ENCODE assay signal across 8 cellular contexts in genomic region chr6:24581084-24581669, GRCh38.
DNase-seq lines count a peak whose midpoint lies in the region; ATAC-seq and TF ChIP-seq lines count a peak whose summit lies in the region.

No MANE protein-coding gene starts in this region.

- no peak overlapping the region for H3K4me3 Mint-ChIP-seq in natural killer cell treated with Interleukin-12 subunit alpha and Interleukin-12 subunit beta and Interleukin-15 and Interleukin-18, amount 100 ng/mL, for 72 hours
- H3K4me3 Mint-ChIP-seq in stimulated activated memory B cell treated with anti-CD40 and anti-IgM and Interleukin-4, amounts not matched to agents 10 μg/mL and 1 μg/mL and 100 μg/mL, for 72 hours, result no peak overlapping the region

- no peaks in the 10 kb centered on the region for H4K20me1 ChIP-seq in OCI-LY3 (ENCODE audit: insufficient read depth, low read length)

- H3K27me3 ChIP-seq in OCI-LY3 (ENCODE audit: low read depth, low read length), result no peaks in the 10 kb centered on the region
- no peaks in the 10 kb centered on the region for H3K27me3 ChIP-seq in esophagus muscularis mucosa

- H3K79me2 ChIP-seq in OCI-LY3 (ENCODE audit: low read length), result no peaks in the 10 kb centered on the region

- H3K9me3 ChIP-seq in OCI-LY3 (ENCODE audit: insufficient read depth, low read length), result no peaks in the 10 kb centered on the region
- H3K9me3 ChIP-seq in esophagus muscularis mucosa, result no peaks in the 10 kb centered on the region

- no peak overlapping the region for H2AFZ ChIP-seq in OCI-LY3 (ENCODE audit: low read depth, low read length)

- H3K9ac ChIP-seq in OCI-LY3 (ENCODE audit: low read length), result no peak overlapping the region

- H3K27ac ChIP-seq in OCI-LY3 (ENCODE audit: low read length), result no peak overlapping the region
- H3K27ac ChIP-seq in esophagus muscularis mucosa (replicated peaks in 1 of 4), result no peak overlapping the region

- TF ChIP-seq EP300 in esophagus muscularis mucosa (IDR thresholded peaks at IDR 0.05), result no peak

- TF ChIP-seq POLR2A in esophagus muscularis mucosa (IDR thresholded peaks at IDR 0.05; ENCODE audit: low read depth), result no peak

- 58% methylated on average over 7 of the region's 7 CpGs for WGBS in esophagus muscularis mucosa

- H3K36me3 ChIP-seq in OCI-LY3 (replicated peaks; ENCODE audit: low read depth, low read length) (no peaks in the 10 kb centered on the region), esophagus muscularis mucosa (no peaks in the 10 kb centered on the region)

- peak; percentile 72 for TF ChIP-seq CTCF in OCI-LY3 (IDR thresholded peaks at IDR 0.05; ENCODE audit: low read depth, low read length)
- TF ChIP-seq CTCF in esophagus muscularis mucosa (IDR thresholded peaks at IDR 0.05), result peak; percentile 72 to 88 (median 77)

- peaks cover 0 to 18% of the 10 kb centered on the region in 2 donors for H3K27me3 Mint-ChIP-seq in natural killer cell treated with Interleukin-12 subunit alpha and Interleukin-12 subunit beta and Interleukin-15 and Interleukin-18, amount 100 ng/mL, for 72 hours
- no peaks in the 10 kb centered on the region for H3K27me3 Mint-ChIP-seq in stimulated activated memory B cell treated with anti-CD40 and anti-IgM and Interleukin-4, amounts not matched to agents 10 μg/mL and 1 μg/mL and 100 μg/mL, for 72 hours

- intact Hi-C loops in esophagus muscularis mucosa (cut with DNase I), result loop anchor here (5.0 kb wide), 1 partner anchor 86 kb away; the partner anchor contains the start of genes ACOT13 and TDP2

- no peak overlapping the region for H3K4me3 ChIP-seq in OCI-LY3 (ENCODE audit: low read length)
- H3K4me3 ChIP-seq in esophagus muscularis mucosa, result no peak overlapping the region

- H3K4me1 ChIP-seq in OCI-LY3 (ENCODE audit: low read length), result 0 out of 2 replicates have a peak, but pooled peaks cover 3% of the 10 kb centered on the region
- H3K4me1 ChIP-seq in esophagus muscularis mucosa, result peaks cover 5 to 14% (median 12%) of the 10 kb centered on the region in 4 donors

- no peaks in the 10 kb centered on the region for H3K36me3 Mint-ChIP-seq in natural killer cell treated with Interleukin-12 subunit alpha and Interleukin-12 subunit beta and Interleukin-15 and Interleukin-18, amount 100 ng/mL, for 72 hours
- H3K36me3 Mint-ChIP-seq in stimulated activated memory B cell treated with anti-CD40 and anti-IgM and Interleukin-4, amounts not matched to agents 10 μg/mL and 1 μg/mL and 100 μg/mL, for 72 hours, result no peaks in the 10 kb centered on the region

- DNase-seq in AML-193 (lab: John Stamatoyannopoulos, UW) (peak; percentile 66 to 75), HT-29 (ENCODE audit: low spot score) (peak; percentile 86), esophagus muscularis mucosa (ENCODE audit: extremely low spot score) (no peak)
- DNase-seq in activated CD8-positive, alpha-beta memory T cell treated with anti-CD3 and anti-CD28 coated beads, Interleukin-2, amount 50 U/mL, for 48 hours, result peak; percentile 84
- DNase-seq in natural killer cell treated with Interleukin-12 subunit alpha and Interleukin-12 subunit beta and Interleukin-15 and Interleukin-18, amount 100 ng/mL, for 72 hours (ENCODE audit: low spot score), result peak; percentile 76

- H3K4me1 Mint-ChIP-seq in natural killer cell treated with Interleukin-12 subunit alpha and Interleukin-12 subunit beta and Interleukin-15 and Interleukin-18, amount 100 ng/mL, for 72 hours (ENCODE audit: low read depth in 2 of 2), result peaks cover 0 to 3% of the 10 kb centered on the region in 2 donors
- peaks cover 9% of the 10 kb centered on the region for H3K4me1 Mint-ChIP-seq in stimulated activated memory B cell treated with anti-CD40 and anti-IgM and Interleukin-4, amounts not matched to agents 10 μg/mL and 1 μg/mL and 100 μg/mL, for 72 hours

- H3K27ac Mint-ChIP-seq in natural killer cell treated with Interleukin-12 subunit alpha and Interleukin-12 subunit beta and Interleukin-15 and Interleukin-18, amount 100 ng/mL, for 72 hours, result no peak overlapping the region
- no peak overlapping the region for H3K27ac Mint-ChIP-seq in stimulated activated memory B cell treated with anti-CD40 and anti-IgM and Interleukin-4, amounts not matched to agents 10 μg/mL and 1 μg/mL and 100 μg/mL, for 72 hours

- H3K9me3 Mint-ChIP-seq in natural killer cell treated with Interleukin-12 subunit alpha and Interleukin-12 subunit beta and Interleukin-15 and Interleukin-18, amount 100 ng/mL, for 72 hours, result no peaks in the 10 kb centered on the region
- no peaks in the 10 kb centered on the region for H3K9me3 Mint-ChIP-seq in stimulated activated memory B cell treated with anti-CD40 and anti-IgM and Interleukin-4, amounts not matched to agents 10 μg/mL and 1 μg/mL and 100 μg/mL, for 72 hours

- peak; percentile 77 for ATAC-seq in GM19043 (IDR thresholded peaks at IDR 0.05; ENCODE audit: low read depth, unreplicated experiment)
- peak; percentile 76 to 80 for ATAC-seq in natural killer cell treated with Interleukin-12 subunit alpha and Interleukin-12 subunit beta and Interleukin-15 and Interleukin-18, amount 100 ng/mL, for 72 hours
- ATAC-seq in stimulated activated memory B cell treated with anti-CD40 and anti-IgM and Interleukin-4, amounts not matched to agents 10 μg/mL and 1 μg/mL and 100 μg/mL, for 72 hours, result peak; percentile 84

- H3K4me2 ChIP-seq in OCI-LY3 (ENCODE audit: low read length), result no peak overlapping the region
